Comparison of ENCODE assay signal across 12 cellular contexts in the genomic region with DNA sequence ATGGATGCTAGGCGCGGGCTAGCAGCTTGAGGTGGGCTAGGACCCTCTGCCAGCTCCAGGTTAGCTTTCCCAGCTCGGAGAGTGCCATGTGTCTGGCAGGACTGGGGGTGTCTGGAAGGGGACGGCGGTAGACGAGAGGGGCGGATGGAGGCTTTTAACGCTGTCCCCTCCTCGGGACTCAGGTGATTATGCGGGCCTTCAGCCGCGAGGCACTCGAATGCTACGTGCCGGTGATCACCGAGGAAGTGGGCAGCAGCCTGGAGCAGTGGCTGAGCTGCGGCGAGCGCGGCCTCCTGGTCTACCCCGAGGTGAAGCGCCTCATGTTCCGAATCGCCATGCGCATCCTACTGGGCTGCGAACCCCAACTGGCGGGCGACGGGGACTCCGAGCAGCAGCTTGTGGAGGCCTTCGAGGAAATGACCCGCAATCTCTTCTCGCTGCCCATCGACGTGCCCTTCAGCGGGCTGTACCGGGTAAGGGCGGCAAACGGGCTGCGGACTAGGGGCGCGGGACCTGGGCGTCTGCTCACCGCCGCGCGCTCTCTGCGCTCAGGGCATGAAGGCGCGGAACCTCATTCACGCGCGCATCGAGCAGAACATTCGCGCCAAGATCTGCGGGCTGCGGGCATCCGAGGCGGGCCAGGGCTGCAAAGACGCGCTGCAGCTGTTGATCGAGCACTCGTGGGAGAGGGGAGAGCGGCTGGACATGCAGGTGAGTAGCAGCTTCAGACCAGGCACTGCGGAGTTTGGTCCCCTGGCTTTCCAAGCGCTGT. TPM values are rescaled to one million over a fixed set of nuclear protein-coding genes. Genes with fewer than 3 reads are reported as not detected.
DNase-seq lines count a peak whose midpoint lies in the region; TF ChIP-seq lines count a peak whose summit lies in the region.
"Had no signal": no experiment of that assay in that cellular context is flagged by ENCODE, and none has a peak within 500 bp of the region (broad histone marks: within the 10 kb centered on the region; RNA-seq: fewer than 3 reads in every experiment).

No MANE protein-coding gene starts in this region.

- H3K9ac ChIP-seq in ES-I3 (ENCODE audit: low read depth, low read length) (peak overlapping the region; percentile 62), Loucy (ENCODE audit: low read depth, low read length, poor library complexity, severe bottlenecking) (peak overlapping the region; percentile 76)

- peaks cover 95% of the 10 kb centered on the region for H3K27me3 Mint-ChIP-seq in neural crest cell (ENCODE audit: low read depth)

- peak overlapping the region; percentile 79 for H3K4me3 Mint-ChIP-seq in neural crest cell

- peaks cover 20% of the 10 kb centered on the region for H3K4me1 Mint-ChIP-seq in neural crest cell

- DNase-seq in coronary artery (ENCODE audit: low spot score), result peak; percentile 53
- no peak for DNase-seq in neural crest cell (ENCODE audit: low read depth, low spot score)
- no peak for DNase-seq in kidney glomerular epithelial cell (lab: John Stamatoyannopoulos, UW)
- DNase-seq in medulla oblongata (ENCODE audit: extremely low spot score), result no peak
- DNase-seq in NCI-H2029 (lab: John Stamatoyannopoulos, UW), result no peak
- DNase-seq in NCI-H2171 treated with DMSO at 0.1 percent for 48 hours (lab: John Stamatoyannopoulos, UW), result no peak
- DNase-seq: activated effector memory CD4-positive, alpha-beta T cell treated with Interleukin-2 at 50 U/mL for 16 hours; stimulated activated naive CD4-positive, alpha-beta T cell had no signal

- H3K36me3 ChIP-seq in ES-I3 (ENCODE audit: insufficient read depth, low read length), result no peaks in the 10 kb centered on the region
- H3K36me3 ChIP-seq in Loucy (ENCODE audit: insufficient read depth, low read length), result no peaks in the 10 kb centered on the region
- H3K36me3 ChIP-seq: pancreas had no signal

- TF ChIP-seq CTCF in Loucy (conservative IDR thresholded peaks at IDR 0.05; ENCODE audit: low read length) (no peak), coronary artery (IDR thresholded peaks at IDR 0.05) (no peak), neural crest cell (conservative IDR thresholded peaks at IDR 0.05) (no peak)

- no peak overlapping the region for H3K27ac Mint-ChIP-seq in neural crest cell (ENCODE audit: unreplicated experiment)

- H3K36me3 Mint-ChIP-seq in neural crest cell (ENCODE audit: low read depth), result no peaks in the 10 kb centered on the region

- H3K4me3 ChIP-seq in Loucy (ENCODE audit: low read length, poor library complexity, severe bottlenecking), result peak overlapping the region; percentile 88
- peak overlapping the region; percentile 73 for H3K4me3 ChIP-seq in coronary artery

- no peaks in the 10 kb centered on the region for H3K9me3 Mint-ChIP-seq in neural crest cell

- H2AFZ ChIP-seq in Loucy (ENCODE audit: low read length), result peak overlapping the region; percentile 99

- H3K4me1 ChIP-seq in ES-I3 (ENCODE audit: insufficient read depth, low read length) (no peaks in the 10 kb centered on the region), Loucy (ENCODE audit: insufficient read depth, low read length, poor library complexity, severe bottlenecking) (peaks cover 13% of the 10 kb centered on the region)

- no peaks in the 10 kb centered on the region for H3F3A ChIP-seq in Loucy (ENCODE audit: low read depth)

- H3K27me3 ChIP-seq in Loucy (ENCODE audit: insufficient read depth, low read length, poor library complexity, severe bottlenecking), result no peaks in the 10 kb centered on the region

- H3K9me2 ChIP-seq in Loucy (replicated peaks; ENCODE audit: low read depth, low read length), result no peaks in the 10 kb centered on the region

- no peaks in the 10 kb centered on the region for H4K20me1 ChIP-seq in Loucy (ENCODE audit: insufficient read depth, low read length, poor library complexity, severe bottlenecking)

- H3K79me2 ChIP-seq in Loucy (ENCODE audit: insufficient read depth, low read length), result no peaks in the 10 kb centered on the region

- H3K27ac ChIP-seq in coronary artery, result no peak overlapping the region
- H3K27ac ChIP-seq: pancreas had no signal

- no peaks in the 10 kb centered on the region for H3K9me3 ChIP-seq in ES-I3 (ENCODE audit: control insufficient read depth, insufficient read depth, low read length)
- no peaks in the 10 kb centered on the region for H3K9me3 ChIP-seq in Loucy (ENCODE audit: insufficient read depth, low read depth, low read length)
- H3K9me3 ChIP-seq: pancreas had no signal

- peak overlapping the region; percentile 76 for H3K4me2 ChIP-seq in Loucy (ENCODE audit: low read depth, low read length, poor library complexity, severe bottlenecking)

RNA-seq across cellular contexts. Expression of gene CYP26A1, which starts 1.1 kb away (rescaled TPM):
- total RNA-seq in neural crest cell, result 0.23 and 0.30 TPM in 2 replicates
- total RNA-seq: pancreas, RPMI7951 had no signal

RNA-seq across cellular contexts. Expression of gene CYP26C1, which starts 14.2 kb away (rescaled TPM):
- total RNA-seq in neural crest cell, result 0.30 and 0.37 TPM in 2 replicates
- total RNA-seq: RPMI7951 had no signal
